ENCODE assay signal across 1 cellular context in the genomic region with DNA sequence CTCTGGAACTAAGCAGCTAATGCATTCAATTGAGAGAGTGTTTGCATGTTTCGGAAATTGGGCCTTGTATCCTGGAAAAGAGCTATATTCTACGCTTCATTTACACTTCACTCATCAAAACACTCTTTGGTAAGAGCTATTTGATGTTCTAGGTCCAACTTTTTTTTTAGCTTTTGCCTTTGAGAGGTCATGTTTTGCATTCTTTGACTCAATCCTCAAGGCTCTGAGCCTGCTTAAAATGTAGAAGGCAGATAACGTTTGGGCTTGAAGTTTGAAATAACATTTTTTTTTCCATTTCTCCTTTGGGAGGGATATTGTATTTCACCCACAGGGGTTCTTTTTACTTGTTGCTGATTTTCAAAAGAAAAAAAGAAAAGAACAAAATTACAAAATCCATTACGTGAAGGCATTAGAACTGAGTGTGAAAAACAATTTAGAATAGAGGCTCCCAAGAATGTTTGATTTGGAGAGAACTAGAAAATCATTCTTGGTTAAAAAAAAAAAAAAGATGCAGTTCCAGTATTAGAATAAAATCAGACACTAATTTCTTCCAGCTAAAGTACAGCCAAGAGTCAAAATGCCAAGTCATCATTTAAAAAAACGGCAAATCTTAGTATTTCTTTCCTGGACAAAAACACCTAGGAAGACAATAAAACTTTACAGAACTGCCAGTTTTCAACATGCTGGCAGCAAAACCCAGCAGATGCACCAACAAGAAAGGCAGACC.
TF ChIP-seq lines count a peak whose summit lies in the region.

No MANE protein-coding gene starts in this region.

TF ChIP-seq in GM12878, 131 proteins besides CTCF, POLR2A, EP300 and RAD21 (continued from another document):
- TF ChIP-seq, protein P1, sequence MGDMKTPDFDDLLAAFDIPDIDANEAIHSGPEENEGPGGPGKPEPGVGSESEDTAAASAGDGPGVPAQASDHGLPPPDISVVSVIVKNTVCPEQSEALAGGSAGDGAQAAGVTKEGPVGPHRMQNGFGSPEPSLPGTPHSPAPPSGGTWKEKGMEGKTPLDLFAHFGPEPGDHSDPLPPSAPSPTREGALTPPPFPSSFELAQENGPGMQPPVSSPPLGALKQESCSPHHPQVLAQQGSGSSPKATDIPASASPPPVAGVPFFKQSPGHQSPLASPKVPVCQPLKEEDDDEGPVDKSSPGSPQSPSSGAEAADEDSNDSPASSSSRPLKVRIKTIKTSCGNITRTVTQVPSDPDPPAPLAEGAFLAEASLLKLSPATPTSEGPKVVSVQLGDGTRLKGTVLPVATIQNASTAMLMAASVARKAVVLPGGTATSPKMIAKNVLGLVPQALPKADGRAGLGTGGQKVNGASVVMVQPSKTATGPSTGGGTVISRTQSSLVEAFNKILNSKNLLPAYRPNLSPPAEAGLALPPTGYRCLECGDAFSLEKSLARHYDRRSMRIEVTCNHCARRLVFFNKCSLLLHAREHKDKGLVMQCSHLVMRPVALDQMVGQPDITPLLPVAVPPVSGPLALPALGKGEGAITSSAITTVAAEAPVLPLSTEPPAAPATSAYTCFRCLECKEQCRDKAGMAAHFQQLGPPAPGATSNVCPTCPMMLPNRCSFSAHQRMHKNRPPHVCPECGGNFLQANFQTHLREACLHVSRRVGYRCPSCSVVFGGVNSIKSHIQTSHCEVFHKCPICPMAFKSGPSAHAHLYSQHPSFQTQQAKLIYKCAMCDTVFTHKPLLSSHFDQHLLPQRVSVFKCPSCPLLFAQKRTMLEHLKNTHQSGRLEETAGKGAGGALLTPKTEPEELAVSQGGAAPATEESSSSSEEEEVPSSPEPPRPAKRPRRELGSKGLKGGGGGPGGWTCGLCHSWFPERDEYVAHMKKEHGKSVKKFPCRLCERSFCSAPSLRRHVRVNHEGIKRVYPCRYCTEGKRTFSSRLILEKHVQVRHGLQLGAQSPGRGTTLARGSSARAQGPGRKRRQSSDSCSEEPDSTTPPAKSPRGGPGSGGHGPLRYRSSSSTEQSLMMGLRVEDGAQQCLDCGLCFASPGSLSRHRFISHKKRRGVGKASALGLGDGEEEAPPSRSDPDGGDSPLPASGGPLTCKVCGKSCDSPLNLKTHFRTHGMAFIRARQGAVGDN (IDR thresholded peaks at IDR 0.05), result 0 out of 2 replicates have a peak, but pooled peaks have one; percentile 9
TF ChIP-seq in GM12878: peak in this region for 1.
